ENCODE assay signal across 8 cellular contexts in genomic region chrX:46446727-46447378, GRCh38.
DNase-seq lines count a peak whose midpoint lies in the region; ATAC-seq, FAIRE-seq and TF ChIP-seq lines count a peak whose summit lies in the region.

No MANE protein-coding gene starts in this region.

- H4K20me1 ChIP-seq in HepG2 (ENCODE audit: insufficient read depth, low read length): no peaks in the 10 kb centered on the region

- in situ Hi-C loops in HepG2 (cut with HindIII; ENCODE audit: extremely low pct_ligation_motif_present, low pct_unique_long_range_greater_than_20kb): no loop called here

- H3K4me2 ChIP-seq in HepG2 (ENCODE audit: low read depth, low read length): peak overlapping the region; percentile 72

- H3K27me3 ChIP-seq in BJ (ENCODE audit: control insufficient read depth, insufficient read depth, low read length): no peaks in the 10 kb centered on the region
- no peaks in the 10 kb centered on the region for H3K27me3 ChIP-seq in HepG2 (ENCODE audit: control insufficient read depth in 1 of 2, insufficient read depth in 2 of 2, low read length in 2 of 2)

- POLR2A ChIA-PET in BJ (lab: Charles Lee): no interaction called here
- POLR2A ChIA-PET in HepG2 (lab: Yijun Ruan, JAX): no interaction called here

- H3K4me1 ChIP-seq in HepG2 (ENCODE audit: insufficient read depth, low read length): peaks cover 29% of the 10 kb centered on the region

- no peak for TF ChIP-seq EP300 in HepG2 (IDR thresholded peaks at IDR 0.05; ENCODE audit: low read depth in 2 of 2, low read length in 2 of 2)
- TF ChIP-seq EP300 in HepG2 (CRISPR knock-in tag; IDR thresholded peaks at IDR 0.05; ENCODE audit: borderline replicate concordance): no peak

- peaks cover 3% of the 10 kb centered on the region for H3K36me3 ChIP-seq in BJ (ENCODE audit: control insufficient read depth, insufficient read depth, low read length)
- H3K36me3 ChIP-seq in HepG2 (replicated peaks in 1 of 2; ENCODE audit: control insufficient read depth in 1 of 2, insufficient read depth in 2 of 2, low read length in 2 of 2): no peaks in the 10 kb centered on the region; a peak in 1 of 5 replicates

- peak overlapping the region; percentile 90 for H3K4me3 Mint-ChIP-seq in dendritic cell treated with granulocyte-macrophage colony-stimulating factor and Interleukin-4, amounts not matched to agents 40 ng/mL and 50 ng/mL, for 4 days

- TF ChIP-seq POLR2A in GM19193 (IDR thresholded peaks at IDR 0.05; ENCODE audit: extremely low read depth, insufficient read depth, insufficient read length) (peak; percentile 73), HepG2 (IDR thresholded peaks at IDR 0.05; ENCODE audit: insufficient read depth in 1 of 2, low read depth in 2 of 2, low read length in 2 of 2) (peak; percentile 70 to 77)

- BruUV-seq in HepG2 (replicated peaks; lab: Mats Ljungman, UMichigan): TSS peak; percentile 84

- H3K9me3 ChIP-seq in HepG2 (ENCODE audit: low read length): no peaks in the 10 kb centered on the region

- peaks cover 10% of the 10 kb centered on the region for H3K4me1 Mint-ChIP-seq in dendritic cell treated with granulocyte-macrophage colony-stimulating factor and Interleukin-4, amounts not matched to agents 40 ng/mL and 50 ng/mL, for 4 days (ENCODE audit: low read depth)

- 2% methylated on average over 7 of the region's 51 CpGs for WGBS in HepG2 (ENCODE audit: low lambda C conversion rate)

- TF ChIP-seq RAD21 in HepG2 (CRISPR knock-in tag; IDR thresholded peaks at IDR 0.05): no peak

- DNase-seq in BJ (ENCODE audit: low read depth): no peak
- peak; percentile 39 to 83 for DNase-seq in NCI-H526 (lab: John Stamatoyannopoulos, UW)
- DNase-seq in activated CD4-positive, alpha-beta T cell treated with anti-CD3 and anti-CD28 coated beads, Interleukin-2, amount 50 U/mL, for 1 hour: peak; percentile 78
- peak; percentile 82 for DNase-seq in HepG2 (ENCODE audit: low spot score)
- peak; percentile 70 to 75 for DNase-seq in stimulated activated CD4-positive, alpha-beta T cell treated with anti-CD3 and anti-CD28 coated beads, Interleukin-2, amount 100 ng/mL, for 48 hours

- no peak overlapping the region for H2AFZ ChIP-seq in HepG2 (ENCODE audit: low read length)

- peaks cover 21% of the 10 kb centered on the region for H3K36me3 Mint-ChIP-seq in dendritic cell treated with granulocyte-macrophage colony-stimulating factor and Interleukin-4, amounts not matched to agents 40 ng/mL and 50 ng/mL, for 4 days (ENCODE audit: low read depth)

- peak overlapping the region; percentile 97 for H3K9ac ChIP-seq in HepG2 (ENCODE audit: insufficient read depth, low read depth, low read length)

- no peaks in the 10 kb centered on the region for H3K27me3 Mint-ChIP-seq in dendritic cell treated with granulocyte-macrophage colony-stimulating factor and Interleukin-4, amounts not matched to agents 40 ng/mL and 50 ng/mL, for 4 days

- FAIRE-seq in HepG2 (lab: Jason Lieb, UNC): peak; percentile 46

- H3K79me2 ChIP-seq in HepG2 (ENCODE audit: insufficient read depth, low read length): peaks cover 3% of the 10 kb centered on the region

- no peaks in the 10 kb centered on the region for H3K9me3 Mint-ChIP-seq in dendritic cell treated with granulocyte-macrophage colony-stimulating factor and Interleukin-4, amounts not matched to agents 40 ng/mL and 50 ng/mL, for 4 days

- ATAC-seq in HG03378 (IDR thresholded peaks at IDR 0.05; ENCODE audit: unreplicated experiment): peak; percentile 69
- ATAC-seq in HepG2: peak; percentile 95

- H3K27ac ChIP-seq in HepG2 (ENCODE audit: extremely low read length, insufficient read depth, low read length): peak overlapping the region; percentile 94

- H3K27ac Mint-ChIP-seq in dendritic cell treated with granulocyte-macrophage colony-stimulating factor and Interleukin-4, amounts not matched to agents 40 ng/mL and 50 ng/mL, for 4 days: peak overlapping the region; percentile 89

- intact Hi-C loops in dendritic cell treated with granulocyte-macrophage colony-stimulating factor and Interleukin-4, amounts not matched to agents 40 ng/mL and 50 ng/mL, for 4 days (cut with micrococcal nuclease): no loop called here
- intact Hi-C loops in HepG2 (cut with micrococcal nuclease; ENCODE audit: unreplicated experiment): no loop called here

- CTCF ChIA-PET in BJ (lab: Yijun Ruan, JAX): no interaction called here
- CTCF ChIA-PET in HepG2 (lab: Yijun Ruan, JAX; ENCODE audit: low intra/inter-chr PET ratio, low total read pairs): no interaction called here

- H3K4me3 ChIP-seq in BJ (ENCODE audit: low read depth, low read length) (peak overlapping the region; percentile 80), HepG2 (replicated peaks in 1 of 3; ENCODE audit: insufficient read depth in 1 of 3, low read depth in 2 of 3, low read length in 3 of 3) (peak overlapping the region; percentile 72 to 85 (median 84))

- TF ChIP-seq CTCF in BJ (IDR thresholded peaks at IDR 0.05; ENCODE audit: insufficient read depth, low read depth, low read length) (no peak), HepG2 (CRISPR knock-in tag; IDR thresholded peaks at IDR 0.05) (no peak)

TF ChIP-seq in HepG2, 621 proteins besides CTCF, POLR2A, EP300 and RAD21 (continues in another document):
- TF ChIP-seq ZNF318 (CRISPR knock-in tag; IDR thresholded peaks at IDR 0.05) (no peak), TFDP1 (CRISPR knock-in tag; IDR thresholded peaks at IDR 0.05; ENCODE audit: borderline replicate concordance) (peak; percentile 27; the same call in 1 of the 2 replicates), POGZ (CRISPR knock-in tag; IDR thresholded peaks at IDR 0.05) (no peak), PLRG1 (conservative IDR thresholded peaks at IDR 0.05) (no peak), ZNF670 (CRISPR knock-in tag; IDR thresholded peaks at IDR 0.05; ENCODE audit: borderline replicate concordance) (no peak), MXD3 (CRISPR knock-in tag; IDR thresholded peaks at IDR 0.05) (0 out of 2 replicates have a peak, but pooled peaks have one; percentile 25)
